In genomic region chr20:32709029-32709527, GRCh38 we compare ENCODE assay signal across 1 cellular context.
TF ChIP-seq lines count a peak whose summit lies in the region.
"Not testable (repeated sequence)": the region's sequence is repeated elsewhere in the genome, so short reads cannot be mapped to it uniquely, and the experiment has no call there.

No MANE protein-coding gene starts in this region.

TF ChIP-seq in HepG2, 621 proteins besides CTCF, POLR2A, EP300 and RAD21 (continued from another document and continues in another):
- TF ChIP-seq, protein P1, sequence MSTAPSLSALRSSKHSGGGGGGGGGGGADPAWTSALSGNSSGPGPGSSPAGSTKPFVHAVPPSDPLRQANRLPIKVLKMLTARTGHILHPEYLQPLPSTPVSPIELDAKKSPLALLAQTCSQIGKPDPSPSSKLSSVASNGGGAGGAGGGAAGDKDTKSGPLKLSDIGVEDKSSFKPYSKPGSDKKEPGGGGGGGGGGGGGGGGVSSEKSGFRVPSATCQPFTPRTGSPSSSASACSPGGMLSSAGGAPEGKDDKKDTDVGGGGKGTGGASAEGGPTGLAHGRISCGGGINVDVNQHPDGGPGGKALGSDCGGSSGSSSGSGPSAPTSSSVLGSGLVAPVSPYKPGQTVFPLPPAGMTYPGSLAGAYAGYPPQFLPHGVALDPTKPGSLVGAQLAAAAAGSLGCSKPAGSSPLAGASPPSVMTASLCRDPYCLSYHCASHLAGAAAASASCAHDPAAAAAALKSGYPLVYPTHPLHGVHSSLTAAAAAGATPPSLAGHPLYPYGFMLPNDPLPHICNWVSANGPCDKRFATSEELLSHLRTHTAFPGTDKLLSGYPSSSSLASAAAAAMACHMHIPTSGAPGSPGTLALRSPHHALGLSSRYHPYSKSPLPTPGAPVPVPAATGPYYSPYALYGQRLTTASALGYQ (CRISPR knock-in tag; IDR thresholded peaks at IDR 0.05): peak; percentile 38; the same call in 1 of the 2 replicates
- TF ChIP-seq STAG1 (CRISPR knock-in tag; IDR thresholded peaks at IDR 0.05): 0 out of 2 replicates have a peak, but pooled peaks have one; percentile 8
- TF ChIP-seq, protein P2, sequence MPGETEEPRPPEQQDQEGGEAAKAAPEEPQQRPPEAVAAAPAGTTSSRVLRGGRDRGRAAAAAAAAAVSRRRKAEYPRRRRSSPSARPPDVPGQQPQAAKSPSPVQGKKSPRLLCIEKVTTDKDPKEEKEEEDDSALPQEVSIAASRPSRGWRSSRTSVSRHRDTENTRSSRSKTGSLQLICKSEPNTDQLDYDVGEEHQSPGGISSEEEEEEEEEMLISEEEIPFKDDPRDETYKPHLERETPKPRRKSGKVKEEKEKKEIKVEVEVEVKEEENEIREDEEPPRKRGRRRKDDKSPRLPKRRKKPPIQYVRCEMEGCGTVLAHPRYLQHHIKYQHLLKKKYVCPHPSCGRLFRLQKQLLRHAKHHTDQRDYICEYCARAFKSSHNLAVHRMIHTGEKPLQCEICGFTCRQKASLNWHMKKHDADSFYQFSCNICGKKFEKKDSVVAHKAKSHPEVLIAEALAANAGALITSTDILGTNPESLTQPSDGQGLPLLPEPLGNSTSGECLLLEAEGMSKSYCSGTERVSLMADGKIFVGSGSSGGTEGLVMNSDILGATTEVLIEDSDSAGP (CRISPR knock-in tag; IDR thresholded peaks at IDR 0.05; ENCODE audit: borderline replicate concordance): peak; percentile 59; the same call in 1 of the 2 replicates
- peak; percentile 45; the same call in 1 of the 2 replicates for TF ChIP-seq CEBPB (IDR thresholded peaks at IDR 0.05; ENCODE audit: borderline replicate concordance, low read depth, low read length)
- peak; percentile 19; the same call in 1 of the 2 replicates for TF ChIP-seq UBTF (CRISPR knock-in tag; IDR thresholded peaks at IDR 0.05)
- TF ChIP-seq ZNF687 (CRISPR knock-in tag; IDR thresholded peaks at IDR 0.05): peak; percentile 72
- TF ChIP-seq ARID4A (CRISPR knock-in tag; IDR thresholded peaks at IDR 0.05; ENCODE audit: borderline replicate concordance): peak; percentile 30; the same call in 1 of the 2 replicates
- TF ChIP-seq MLX (CRISPR knock-in tag; IDR thresholded peaks at IDR 0.05): peak; percentile 64
- TF ChIP-seq BCL3 (CRISPR knock-in tag; IDR thresholded peaks at IDR 0.05): 0 out of 2 replicates have a peak, but pooled peaks have one; percentile 29
- peak; percentile 58 for TF ChIP-seq HOXA3 (CRISPR knock-in tag; IDR thresholded peaks at IDR 0.05)
- peak; percentile 30; the same call in 1 of the 2 replicates for TF ChIP-seq RCOR2 (CRISPR knock-in tag; IDR thresholded peaks at IDR 0.05)
- TF ChIP-seq ZNF317 (CRISPR knock-in tag; IDR thresholded peaks at IDR 0.05): peak; percentile 65
- peak; percentile 51; the same call in 1 of the 2 replicates for TF ChIP-seq POGZ (CRISPR knock-in tag; IDR thresholded peaks at IDR 0.05)
- peak; percentile 62; the same call in 1 of the 2 replicates for TF ChIP-seq SALL1 (CRISPR knock-in tag; IDR thresholded peaks at IDR 0.05)
- TF ChIP-seq YEATS4 (CRISPR knock-in tag; IDR thresholded peaks at IDR 0.05; ENCODE audit: borderline replicate concordance): 0 out of 2 replicates have a peak, but pooled peaks have one; percentile 54
- peak; percentile 17 for TF ChIP-seq SKI (IDR thresholded peaks at IDR 0.05; ENCODE audit: partially characterized antibody)
- not testable (repeated sequence) for TF ChIP-seq TCF12 (IDR thresholded peaks at IDR 0.05)
- 0 out of 2 replicates have a peak, but pooled peaks have one; percentile 54 for TF ChIP-seq TCF12 (CRISPR knock-in tag; IDR thresholded peaks at IDR 0.05)
- TF ChIP-seq ZNF12 (CRISPR knock-in tag; IDR thresholded peaks at IDR 0.05): 0 out of 2 replicates have a peak, but pooled peaks have one; percentile 9
- TF ChIP-seq ZKSCAN1 (IDR thresholded peaks at IDR 0.05; ENCODE audit: low read length): peak; percentile 30
- TF ChIP-seq ZNF644 (CRISPR knock-in tag; IDR thresholded peaks at IDR 0.05; ENCODE audit: low read depth): peak; percentile 57; the same call in 1 of the 2 replicates
- TF ChIP-seq, protein P3, sequence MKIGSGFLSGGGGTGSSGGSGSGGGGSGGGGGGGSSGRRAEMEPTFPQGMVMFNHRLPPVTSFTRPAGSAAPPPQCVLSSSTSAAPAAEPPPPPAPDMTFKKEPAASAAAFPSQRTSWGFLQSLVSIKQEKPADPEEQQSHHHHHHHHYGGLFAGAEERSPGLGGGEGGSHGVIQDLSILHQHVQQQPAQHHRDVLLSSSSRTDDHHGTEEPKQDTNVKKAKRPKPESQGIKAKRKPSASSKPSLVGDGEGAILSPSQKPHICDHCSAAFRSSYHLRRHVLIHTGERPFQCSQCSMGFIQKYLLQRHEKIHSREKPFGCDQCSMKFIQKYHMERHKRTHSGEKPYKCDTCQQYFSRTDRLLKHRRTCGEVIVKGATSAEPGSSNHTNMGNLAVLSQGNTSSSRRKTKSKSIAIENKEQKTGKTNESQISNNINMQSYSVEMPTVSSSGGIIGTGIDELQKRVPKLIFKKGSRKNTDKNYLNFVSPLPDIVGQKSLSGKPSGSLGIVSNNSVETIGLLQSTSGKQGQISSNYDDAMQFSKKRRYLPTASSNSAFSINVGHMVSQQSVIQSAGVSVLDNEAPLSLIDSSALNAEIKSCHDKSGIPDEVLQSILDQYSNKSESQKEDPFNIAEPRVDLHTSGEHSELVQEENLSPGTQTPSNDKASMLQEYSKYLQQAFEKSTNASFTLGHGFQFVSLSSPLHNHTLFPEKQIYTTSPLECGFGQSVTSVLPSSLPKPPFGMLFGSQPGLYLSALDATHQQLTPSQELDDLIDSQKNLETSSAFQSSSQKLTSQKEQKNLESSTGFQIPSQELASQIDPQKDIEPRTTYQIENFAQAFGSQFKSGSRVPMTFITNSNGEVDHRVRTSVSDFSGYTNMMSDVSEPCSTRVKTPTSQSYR (CRISPR knock-in tag; IDR thresholded peaks at IDR 0.05; ENCODE audit: borderline replicate concordance): peak; percentile 47; the same call in 1 of the 2 replicates
- TF ChIP-seq ZNF136 (CRISPR knock-in tag; IDR thresholded peaks at IDR 0.05; ENCODE audit: low read depth): peak; percentile 25; the same call in 1 of the 2 replicates
- TF ChIP-seq BRD4 (CRISPR knock-in tag; IDR thresholded peaks at IDR 0.05): 0 out of 2 replicates have a peak, but pooled peaks have one; percentile 42
- peak; percentile 54; the same call in 1 of the 2 replicates for TF ChIP-seq ZNF766 (CRISPR knock-in tag; IDR thresholded peaks at IDR 0.05; ENCODE audit: borderline replicate concordance)
- TF ChIP-seq NR2F1 (CRISPR knock-in tag; IDR thresholded peaks at IDR 0.05): peak in 1 of 2 experiments; percentile 54; a peak in 2 of 4 replicates
- TF ChIP-seq, protein P4, sequence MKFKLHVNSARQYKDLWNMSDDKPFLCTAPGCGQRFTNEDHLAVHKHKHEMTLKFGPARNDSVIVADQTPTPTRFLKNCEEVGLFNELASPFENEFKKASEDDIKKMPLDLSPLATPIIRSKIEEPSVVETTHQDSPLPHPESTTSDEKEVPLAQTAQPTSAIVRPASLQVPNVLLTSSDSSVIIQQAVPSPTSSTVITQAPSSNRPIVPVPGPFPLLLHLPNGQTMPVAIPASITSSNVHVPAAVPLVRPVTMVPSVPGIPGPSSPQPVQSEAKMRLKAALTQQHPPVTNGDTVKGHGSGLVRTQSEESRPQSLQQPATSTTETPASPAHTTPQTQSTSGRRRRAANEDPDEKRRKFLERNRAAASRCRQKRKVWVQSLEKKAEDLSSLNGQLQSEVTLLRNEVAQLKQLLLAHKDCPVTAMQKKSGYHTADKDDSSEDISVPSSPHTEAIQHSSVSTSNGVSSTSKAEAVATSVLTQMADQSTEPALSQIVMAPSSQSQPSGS (CRISPR knock-in tag; IDR thresholded peaks at IDR 0.05): peak; percentile 26; the same call in 1 of the 2 replicates
- TF ChIP-seq GATAD1 (CRISPR knock-in tag; IDR thresholded peaks at IDR 0.05): peak; percentile 16; the same call in 1 of the 2 replicates
